Comparison of ENCODE assay signal across 8 cellular contexts in genomic region chr7:45923290-45923689, GRCh38. TPM values are rescaled to one million over a fixed set of nuclear protein-coding genes. Genes with fewer than 3 reads are reported as not detected.
DNase-seq lines count a peak whose midpoint lies in the region; ATAC-seq and TF ChIP-seq lines count a peak whose summit lies in the region.

No MANE protein-coding gene starts in this region.

- peak overlapping the region; percentile 73 for H3K4me3 Mint-ChIP-seq in activated T-helper 17 cell treated with anti-CD3 and anti-CD28 coated beads, Interleukin-2, amount 50 U/mL, for 72 hours

- H3K9me3 Mint-ChIP-seq in activated T-helper 17 cell treated with anti-CD3 and anti-CD28 coated beads, Interleukin-2, amount 50 U/mL, for 72 hours, result no peaks in the 10 kb centered on the region

- H3K4me1 Mint-ChIP-seq in activated T-helper 17 cell treated with anti-CD3 and anti-CD28 coated beads, Interleukin-2, amount 50 U/mL, for 72 hours, result peaks cover 10% of the 10 kb centered on the region

- DNase-seq in DMS153 treated with DMSO at 0.1 percent for 48 hours (lab: John Stamatoyannopoulos, UW; ENCODE audit: unreplicated experiment), result peak; percentile 60
- DNase-seq in NOMO-1 treated with dmso at 0.1 percent for 144 hours (lab: John Stamatoyannopoulos, UW; ENCODE audit: unreplicated experiment), result peak; percentile 57
- DNase-seq in germinal center (ENCODE audit: low spot score), result peak; percentile 32
- DNase-seq in omental fat pad (ENCODE audit: low spot score), result peak; percentile 66
- no peak for DNase-seq in effector CD4-positive, alpha-beta T cell

- peak; percentile 41 for ATAC-seq in HG02798 (IDR thresholded peaks at IDR 0.05; ENCODE audit: poor library complexity, unreplicated experiment)
- ATAC-seq in activated T-helper 17 cell treated with anti-CD3 and anti-CD28 coated beads, Interleukin-2, amount 50 U/mL, for 72 hours (replicated peaks), result peak; percentile 38
- ATAC-seq in omental fat pad (ENCODE audit: low FRiP score), result no peak
- no peak for ATAC-seq in HG03025 (IDR thresholded peaks at IDR 0.05; ENCODE audit: low FRiP score, unreplicated experiment)

- peaks cover 25% of the 10 kb centered on the region for H3K27me3 Mint-ChIP-seq in activated T-helper 17 cell treated with anti-CD3 and anti-CD28 coated beads, Interleukin-2, amount 50 U/mL, for 72 hours

- H3K27ac Mint-ChIP-seq in activated T-helper 17 cell treated with anti-CD3 and anti-CD28 coated beads, Interleukin-2, amount 50 U/mL, for 72 hours, result no peak overlapping the region

- peak in 2 of 3 donors; percentile 21 to 60 for TF ChIP-seq CTCF in omental fat pad (IDR thresholded peaks at IDR 0.05)

- no peaks in the 10 kb centered on the region for H3K36me3 Mint-ChIP-seq in activated T-helper 17 cell treated with anti-CD3 and anti-CD28 coated beads, Interleukin-2, amount 50 U/mL, for 72 hours (ENCODE audit: low read depth)

RNA-seq across cellular contexts. Expression of gene IGFBP3, which starts 2.2 kb away (rescaled TPM):
- total RNA-seq in activated T-helper 17 cell treated with anti-CD3 and anti-CD28 coated beads, Interleukin-2, amount 50 U/mL, for 72 hours, result 1 to 10 TPM; 2.6 to 3.6 TPM
- total RNA-seq in omental fat pad, result 100 to 1,000 TPM; 616 to 884 (median 686) TPM

RNA-seq across cellular contexts. Expression of gene IGFBP1, which starts 35.0 kb away (rescaled TPM):
- total RNA-seq in activated T-helper 17 cell treated with anti-CD3 and anti-CD28 coated beads, Interleukin-2, amount 50 U/mL, for 72 hours, result not detected
- total RNA-seq in omental fat pad, result 10 to 100 TPM in 1 of 4 donors, 1 to 10 TPM in 2, not detected in 1; 3.0 to 15.6 (median 3.1) TPM

RNA-seq across cellular contexts. Expression of gene CCDC201, which starts 50.4 kb away (rescaled TPM):
- not detected for total RNA-seq in activated T-helper 17 cell treated with anti-CD3 and anti-CD28 coated beads, Interleukin-2, amount 50 U/mL, for 72 hours
- not detected for total RNA-seq in omental fat pad

Comparison
In these comparisons a context has a peak if more than half of its experiments do, and no peak if none do; other contexts are left out.
1. ATAC-seq: peak in HG02798 (single experiment) and activated T-helper 17 cell treated with anti-CD3 and anti-CD28 coated beads, Interleukin-2, amount 50 U/mL, for 72 hours (single experiment); none in omental fat pad (single experiment) and HG03025 (single experiment).
2. RNA of gene IGFBP3, which starts 2.2 kb away (total RNA-seq): 616 to 884 TPM in omental fat pad; 2.6 to 3.6 TPM in activated T-helper 17 cell treated with anti-CD3 and anti-CD28 coated beads, Interleukin-2, amount 50 U/mL, for 72 hours; every median in the first group is over 100 times any median in the second.